ENCODE assay signal across 33 cellular contexts in genomic region chr22:35726933-35727332, GRCh38. TPM values are rescaled to one million over a fixed set of nuclear protein-coding genes. Genes with fewer than 3 reads are reported as not detected.
"Had no signal": no experiment of that assay in that cellular context is flagged by ENCODE, and none has a peak within 500 bp of the region (broad histone marks: within the 10 kb centered on the region; RNA-seq: fewer than 3 reads in every experiment).

No MANE protein-coding gene starts in this region.

- H2AFZ ChIP-seq: hepatocyte, parathyroid adenoma had no signal

- H3K79me2 ChIP-seq: hepatocyte, parathyroid adenoma had no signal

- H3K4me3 ChIP-seq: ascending aorta, cardiac muscle cell, gastroesophageal sphincter, hepatocyte, skin epidermis, thoracic aorta, upper lobe of left lung had no signal

- H3K4me1 Mint-ChIP-seq: neural crest cell had no signal

- DNase-seq: activated CD4-positive, alpha-beta T cell treated with anti-CD3 and anti-CD28 coated beads for 48 hours; activated CD4-positive, alpha-beta T cell treated with anti-CD3 and anti-CD28 coated beads, Interleukin-2, amount 50 U/mL, for 48 hours; activated CD8-positive, alpha-beta memory T cell treated with anti-CD3 and anti-CD28 coated beads for 24 hours; activated effector memory CD4-positive, alpha-beta T cell treated with Interleukin-2 at 50 U/mL for 16 hours; activated naive CD4-positive, alpha-beta T cell treated with anti-CD3 and anti-CD28 coated beads for 36 hours; activated naive CD8-positive, alpha-beta T cell treated with anti-CD3 and anti-CD28 coated beads, Interleukin-2, amount 10 ng/mL, durations not matched to agents 7 days and 5 days; cortex of kidney; effector memory CD8-positive, alpha-beta T cell; islet precursor cell; naive B cell; occipital lobe; stimulated activated CD4-positive, alpha-beta T cell treated with anti-CD3 and anti-CD28 coated beads, Interleukin-12 subunit alpha, Interleukin-12 subunit beta, amount 100 ng/mL, for 4 hours; stimulated activated CD4-positive, alpha-beta T cell treated with anti-CD3 and anti-CD28 coated beads, Interleukin-4, amount 100 ng/mL, for 1 hour; stimulated activated naive CD8-positive, alpha-beta T cell treated with anti-CD3 and anti-CD28 coated beads, Interleukin-15, Interleukin-2, amounts not matched to agents 100 U/mL and 50 U/mL, for 24 hours; T1000; upper lobe of left lung; WERI-Rb-1 had no signal

- H3K36me3 ChIP-seq: ascending aorta, cardiac muscle cell, gastroesophageal sphincter, thoracic aorta, upper lobe of left lung, WERI-Rb-1 had no signal

- H3K4me2 ChIP-seq: hepatocyte had no signal

- H3K27ac ChIP-seq: ascending aorta, cardiac muscle cell, gastroesophageal sphincter, hepatocyte, parathyroid adenoma, skin epidermis, thoracic aorta, upper lobe of left lung, WERI-Rb-1 had no signal

- H3K27ac Mint-ChIP-seq: activated naive CD4-positive, alpha-beta T cell treated with anti-CD3 and anti-CD28 coated beads for 36 hours; activated naive CD8-positive, alpha-beta T cell treated with anti-CD3 and anti-CD28 coated beads, Interleukin-2, amount 10 ng/mL, durations not matched to agents 7 days and 5 days; T-helper 1 cell treated with Interleukin-12 subunit alpha and Interleukin-12 subunit beta and Interleukin-4 antibody, amounts not matched to agents 30 μg/mL and 1 μg/mL, for 36 hours had no signal

- H3K27me3 ChIP-seq: ascending aorta, cardiac muscle cell, gastroesophageal sphincter, hepatocyte, upper lobe of left lung had no signal

- H3K36me3 Mint-ChIP-seq: activated naive CD8-positive, alpha-beta T cell treated with anti-CD3 and anti-CD28 coated beads, Interleukin-2, amount 10 ng/mL, durations not matched to agents 7 days and 5 days; brain; naive B cell had no signal

- H3K4me1 ChIP-seq: ascending aorta, gastroesophageal sphincter, parathyroid adenoma, upper lobe of left lung had no signal

- H3K9ac ChIP-seq: parathyroid adenoma had no signal

- H3K4me3 Mint-ChIP-seq: activated naive CD4-positive, alpha-beta T cell treated with anti-CD3 and anti-CD28 coated beads for 36 hours; activated naive CD8-positive, alpha-beta T cell treated with anti-CD3 and anti-CD28 coated beads, Interleukin-2, amount 10 ng/mL, durations not matched to agents 7 days and 5 days; brain; effector memory CD8-positive, alpha-beta T cell; naive B cell; neural crest cell; T-helper 1 cell treated with Interleukin-12 subunit alpha and Interleukin-12 subunit beta and Interleukin-4 antibody, amounts not matched to agents 30 μg/mL and 1 μg/mL, for 36 hours had no signal

- H3K9me3 ChIP-seq: ascending aorta, gastroesophageal sphincter, thoracic aorta, upper lobe of left lung had no signal

- H3K9me3 Mint-ChIP-seq: activated naive CD4-positive, alpha-beta T cell treated with anti-CD3 and anti-CD28 coated beads for 36 hours; activated naive CD8-positive, alpha-beta T cell treated with anti-CD3 and anti-CD28 coated beads, Interleukin-2, amount 10 ng/mL, durations not matched to agents 7 days and 5 days; brain; effector memory CD8-positive, alpha-beta T cell; naive B cell; T-helper 1 cell treated with Interleukin-12 subunit alpha and Interleukin-12 subunit beta and Interleukin-4 antibody, amounts not matched to agents 30 μg/mL and 1 μg/mL, for 36 hours had no signal

RNA-seq across cellular contexts. Expression of gene APOL5, which starts 9.3 kb away (rescaled TPM):
- total RNA-seq: activated naive CD4-positive, alpha-beta T cell treated with anti-CD3 and anti-CD28 coated beads for 36 hours; activated naive CD8-positive, alpha-beta T cell treated with anti-CD3 and anti-CD28 coated beads, Interleukin-2, amount 10 ng/mL, durations not matched to agents 7 days and 5 days; ascending aorta; cardiac muscle cell; chondrocyte; gastroesophageal sphincter; hepatocyte; left ventricle myocardium superior; lung microvascular endothelial cell; mucosa of gallbladder; neural crest cell; occipital lobe; right cardiac atrium; subcutaneous adipose tissue; thoracic aorta; upper lobe of left lung had no signal
- polyA plus RNA-seq: cardiac muscle cell, hepatocyte had no signal
